ENCODE assay signal across 8 cellular contexts in genomic region chr6:36683145-36683655, GRCh38. TPM values are rescaled to one million over a fixed set of nuclear protein-coding genes. Genes with fewer than 3 reads are reported as not detected.
DNase-seq lines count a peak whose midpoint lies in the region; ATAC-seq and TF ChIP-seq lines count a peak whose summit lies in the region.
"Had no signal": no experiment of that assay in that cellular context is flagged by ENCODE, and none has a peak within 500 bp of the region (broad histone marks: within the 10 kb centered on the region; RNA-seq: fewer than 3 reads in every experiment).

No MANE protein-coding gene starts in this region.

- H3K27me3 ChIP-seq in GM23248 (replicated peaks; ENCODE audit: insufficient read depth) (no peaks in the 10 kb centered on the region), PC-3 (ENCODE audit: low read length) (no peaks in the 10 kb centered on the region), skeletal muscle tissue (ENCODE audit: control insufficient read depth in 3 of 3, insufficient read depth in 3 of 3, low read length in 3 of 3) (no peaks in the 10 kb centered on the region)
- H3K27me3 ChIP-seq in effector memory CD4-positive, alpha-beta T cell (replicated peaks; ENCODE audit: control insufficient read depth, insufficient read depth, low read length, poor library complexity, severe bottlenecking), result no peaks in the 10 kb centered on the region
- H3K27me3 ChIP-seq: dorsolateral prefrontal cortex had no signal

- peaks cover 27% of the 10 kb centered on the region for H3K4me1 ChIP-seq in GM23248 (ENCODE audit: insufficient read depth)
- H3K4me1 ChIP-seq in PC-3 (ENCODE audit: insufficient read depth, low read length), result peaks cover 30% of the 10 kb centered on the region
- peaks cover 38% of the 10 kb centered on the region for H3K4me1 ChIP-seq in effector memory CD4-positive, alpha-beta T cell (ENCODE audit: control insufficient read depth, insufficient read depth, low read length, poor library complexity, severe bottlenecking)
- peaks cover 27 to 58% (median 37%) of the 10 kb centered on the region in 3 donors for H3K4me1 ChIP-seq in skeletal muscle tissue (ENCODE audit: control insufficient read depth in 3 of 3, insufficient read depth in 3 of 3, low read length in 3 of 3)

- TF ChIP-seq CTCF in PC-3 (conservative IDR thresholded peaks at IDR 0.05; ENCODE audit: low read depth, low read length), result no peak

- CTCF ChIA-PET in PC-3 (lab: Charles Lee), result no interaction called here

- in situ Hi-C loops in GM23248 (cut with MboI) (no loop called here), G401 (cut with HindIII; ENCODE audit: low sequenced_read_pairs) (no loop called here)

- H3K27ac ChIP-seq in GM23248, result peak overlapping the region; percentile 53; the same call in 1 of the 2 replicates
- peak overlapping the region; percentile 89 for H3K27ac ChIP-seq in PC-3 (ENCODE audit: low read length)
- H3K27ac ChIP-seq in effector memory CD4-positive, alpha-beta T cell (ENCODE audit: insufficient read depth, low read length, poor library complexity, severe bottlenecking), result peak overlapping the region; percentile 69
- peak overlapping the region; percentile 85 for H3K27ac ChIP-seq in skeletal muscle tissue (ENCODE audit: low read depth, low read length)

- POLR2A ChIA-PET in PC-3 (lab: Charles Lee; ENCODE audit: unreplicated experiment), result no interaction called here

- H3K79me2 ChIP-seq in GM23248 (ENCODE audit: insufficient read depth), result peaks cover 76% of the 10 kb centered on the region
- peaks cover 28% of the 10 kb centered on the region; the same call in 1 of the 2 replicates for H3K79me2 ChIP-seq in PC-3 (ENCODE audit: low read length)

- WGBS in GM23248 (ENCODE audit: low coverage in 1 of 2, low lambda C conversion rate in 2 of 2, missing lambda C conversion rate in 2 of 2), 2 experiments, result 93 to 98% methylated on average over 6 of the region's 6 CpGs

- H4K20me1 ChIP-seq in GM23248 (ENCODE audit: insufficient read depth) (peaks cover 43% of the 10 kb centered on the region), PC-3 (ENCODE audit: low read length) (no peaks in the 10 kb centered on the region)

- BruUV-seq in PC-3 (replicated peaks; lab: Mats Ljungman, UMichigan), result no TSS peak

- H3K9me3 ChIP-seq in GM23248 (ENCODE audit: low read depth) (no peaks in the 10 kb centered on the region), PC-3 (ENCODE audit: low read length) (no peaks in the 10 kb centered on the region), skeletal muscle tissue (ENCODE audit: control insufficient read depth in 3 of 3, low read length in 3 of 3) (no peaks in the 10 kb centered on the region)
- H3K9me3 ChIP-seq in effector memory CD4-positive, alpha-beta T cell (ENCODE audit: control insufficient read depth, low read length), result no peaks in the 10 kb centered on the region

- DNase-seq in GM23248 (no peak), PC-3 (peak; percentile 53), COLO668 (lab: John Stamatoyannopoulos, UW; ENCODE audit: unreplicated experiment) (no peak), GM03348 (ENCODE audit: low spot score) (no peak), G401 (ENCODE audit: low spot score) (no peak)
- DNase-seq in effector memory CD4-positive, alpha-beta T cell, result no peak

- H3K9ac ChIP-seq in GM23248 (peak overlapping the region; percentile 98), PC-3 (ENCODE audit: low read length) (peak overlapping the region; percentile 56), skeletal muscle tissue (ENCODE audit: low read depth in 1 of 3, low read length in 3 of 3) (peak overlapping the region in 1 of 3 donors; percentile 57)

- H2AFZ ChIP-seq in GM23248, result no peak overlapping the region
- H2AFZ ChIP-seq in PC-3 (ENCODE audit: low read length), result no peak overlapping the region

- H3K4me2 ChIP-seq in GM23248 (ENCODE audit: unreplicated experiment) (peak overlapping the region; percentile 97), PC-3 (ENCODE audit: low read length) (peak overlapping the region; percentile 66)

- H3K9me2 ChIP-seq in GM23248 (ENCODE audit: insufficient read depth), result no peaks in the 10 kb centered on the region
- no peaks in the 10 kb centered on the region for H3K9me2 ChIP-seq in PC-3 (replicated peaks; ENCODE audit: low read length)

- intact Hi-C loops in PC-3 (cut with micrococcal nuclease), result no loop called here

- peaks cover 74% of the 10 kb centered on the region for H3F3A ChIP-seq in GM23248 (ENCODE audit: insufficient read depth)
- H3F3A ChIP-seq in PC-3 (ENCODE audit: low read length, unreplicated experiment), result no peaks in the 10 kb centered on the region

- H3K4me3 ChIP-seq in GM23248 (peak overlapping the region; percentile 94; the same call in 1 of the 2 replicates), PC-3 (ENCODE audit: low read length) (no peak overlapping the region), skeletal muscle tissue (ENCODE audit: low read length in 3 of 3) (no peak overlapping the region)
- no peak overlapping the region for H3K4me3 ChIP-seq in effector memory CD4-positive, alpha-beta T cell (ENCODE audit: insufficient read depth, low read depth, low read length, poor library complexity, severe bottlenecking)

- H3K36me3 ChIP-seq in GM23248 (ENCODE audit: low read depth) (peaks cover 57% of the 10 kb centered on the region), PC-3 (ENCODE audit: low read depth, low read length) (peaks cover 12% of the 10 kb centered on the region), skeletal muscle tissue (ENCODE audit: control insufficient read depth in 3 of 3, insufficient read depth in 3 of 3, low read length in 3 of 3) (peaks cover 23 to 37% (median 34%) of the 10 kb centered on the region in 3 donors)
- H3K36me3 ChIP-seq in effector memory CD4-positive, alpha-beta T cell (ENCODE audit: control insufficient read depth, insufficient read depth, low read length), result peaks cover 17% of the 10 kb centered on the region

- no peak for ATAC-seq in PC-3

RNA-seq across cellular contexts. Expression of gene CDKN1A, which starts 4.7 kb away (rescaled TPM):
- total RNA-seq in GM23248 (2014; rRNA removed; shearing (Covaris generic)), result 469 and 549 TPM in 2 replicates
- polyA plus RNA-seq in GM23248 (2016; fragmentation: Nextera tagmentation; extraction: Ambion mirVana), result 813 and 856 TPM in 2 replicates
- 79.5 and 91.5 TPM in 2 replicates for total RNA-seq in PC-3 (2014; rRNA removed)
- 62.1 TPM for total RNA-seq in skeletal muscle tissue
- 105 and 117 TPM in 2 replicates for total RNA-seq in G401 (2014; rRNA removed; shearing (Covaris generic))

RNA-seq across cellular contexts. Expression of gene RAB44, which starts 14.4 kb away (rescaled TPM):
- total RNA-seq in GM23248 (2014; rRNA removed; shearing (Covaris generic)), result not detected in 2 replicates
- polyA plus RNA-seq in GM23248 (2016; fragmentation: Nextera tagmentation; extraction: Ambion mirVana), result not detected in 2 replicates
- total RNA-seq in PC-3 (2014; rRNA removed), result not detected in 2 replicates
- total RNA-seq in skeletal muscle tissue, result not detected
- 0.06 TPM in 1 of 2 replicates, not detected in the other for total RNA-seq in G401 (2014; rRNA removed; shearing (Covaris generic))
